Comparison of ENCODE assay signal across 23 cellular contexts in the genomic region with DNA sequence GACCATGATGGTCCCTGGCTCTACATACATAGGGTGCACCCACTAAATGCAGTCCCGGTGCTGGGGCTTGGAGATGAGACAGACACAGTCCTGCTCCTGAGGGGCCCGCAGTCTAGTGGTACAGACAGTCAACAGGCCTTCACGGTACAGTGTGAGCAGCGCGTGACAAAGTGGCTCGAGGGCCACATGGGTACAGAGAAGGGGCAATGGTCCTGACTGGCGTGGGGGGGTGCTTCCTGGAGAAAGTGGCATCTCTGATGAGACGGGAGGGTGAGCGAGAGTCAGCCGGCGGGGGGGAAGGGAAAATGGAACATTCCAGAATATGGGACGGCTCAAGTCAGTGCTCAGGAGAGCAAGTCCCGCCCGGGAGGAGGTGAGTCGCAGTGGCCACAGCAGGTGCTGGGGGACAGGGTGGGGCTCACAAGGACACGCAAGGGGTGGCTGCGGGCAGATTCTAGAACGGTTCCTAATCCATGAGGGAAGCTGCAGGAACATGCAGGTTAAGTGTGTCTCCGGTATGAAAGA.
"Had no signal": no experiment of that assay in that cellular context is flagged by ENCODE, and none has a peak within 500 bp of the region (broad histone marks: within the 10 kb centered on the region; RNA-seq: fewer than 3 reads in every experiment).

No MANE protein-coding gene starts in this region.

- H3K4me3 ChIP-seq: esophagus squamous epithelium, lower lobe of right lung, prostate gland, right atrium auricular region had no signal

- H3K4me1 ChIP-seq: lower lobe of right lung, prostate gland, right atrium auricular region had no signal

- H3K27me3 Mint-ChIP-seq: activated CD4-positive, alpha-beta T cell treated with anti-CD3 and anti-CD28 coated beads for 36 hours; activated T-cell treated with anti-CD3 and anti-CD28 coated beads, Interleukin-2, amount 50 U/mL, for 24 hours; T-cell had no signal

- H3K4me1 Mint-ChIP-seq: activated CD4-positive, alpha-beta T cell treated with anti-CD3 and anti-CD28 coated beads for 36 hours; nephron had no signal

- H3K27me3 ChIP-seq: esophagus squamous epithelium, right atrium auricular region had no signal

- FAIRE-seq: astrocyte, bronchial epithelial cell, islet of Langerhans had no signal

- H3K4me2 ChIP-seq: SK-N-SH had no signal

- H3K9me3 Mint-ChIP-seq: activated T-cell treated with anti-CD3 and anti-CD28 coated beads, Interleukin-2, amount 50 U/mL, for 24 hours; activated T-helper 2 cell treated with anti-CD3 and anti-CD28 coated beads, Interferon-gamma antibody, Interleukin-2, Interleukin-4, amounts not matched to agents 10 μg/mL and 5 μg/mL and 100 μg/mL, durations not matched to agents 14 hours and 24 hours and 36 hours had no signal

- H3K9ac ChIP-seq: SK-N-SH had no signal

- H3K27ac ChIP-seq: esophagus squamous epithelium, lower lobe of right lung, prostate gland, right atrium auricular region had no signal

- H3K4me3 Mint-ChIP-seq: activated CD4-positive, alpha-beta T cell treated with anti-CD3 and anti-CD28 coated beads for 36 hours; activated T-cell treated with anti-CD3 and anti-CD28 coated beads, Interleukin-2, amount 50 U/mL, for 24 hours; nephron; T-cell; WTC11 had no signal

- DNase-seq: activated CD4-positive, alpha-beta T cell treated with anti-CD3 and anti-CD28 coated beads for 36 hours; activated naive CD4-positive, alpha-beta T cell treated with anti-CD3 and anti-CD28 coated beads, Interleukin-2, amount 50 U/mL, for 16 hours; activated T-cell treated with anti-CD3 and anti-CD28 coated beads, Interleukin-2, amount 50 U/mL, for 24 hours; dermis blood vessel endothelial cell; effector memory CD4-positive, alpha-beta T cell; esophagus squamous epithelium; glutamatergic neuron; hippocampal formation; left colon; lower lobe of right lung; midbrain; SK-N-SH; stimulated activated CD4-positive, alpha-beta T cell treated with anti-CD3 and anti-CD28 coated beads, Interleukin-12 subunit alpha, Interleukin-12 subunit beta, amount 100 ng/mL, for 4 hours; stimulated activated CD4-positive, alpha-beta T cell treated with anti-CD3 and anti-CD28 coated beads, Interleukin-1b, Interleukin-23, amount 100 ng/mL, for 48 hours; T-cell had no signal

- ATAC-seq: activated CD4-positive, alpha-beta T cell treated with anti-CD3 and anti-CD28 coated beads for 36 hours; left colon; lower lobe of right lung; T-cell; WTC11 had no signal

- H3K36me3 ChIP-seq: esophagus squamous epithelium, lower lobe of right lung, prostate gland, right atrium auricular region had no signal

- H3K9me3 ChIP-seq: esophagus squamous epithelium, lower lobe of right lung, prostate gland, SK-N-SH had no signal

- H3K27ac Mint-ChIP-seq: activated CD4-positive, alpha-beta T cell treated with anti-CD3 and anti-CD28 coated beads for 36 hours; activated T-cell treated with anti-CD3 and anti-CD28 coated beads, Interleukin-2, amount 50 U/mL, for 24 hours; activated T-helper 2 cell treated with anti-CD3 and anti-CD28 coated beads, Interferon-gamma antibody, Interleukin-2, Interleukin-4, amounts not matched to agents 10 μg/mL and 5 μg/mL and 100 μg/mL, durations not matched to agents 14 hours and 24 hours and 36 hours; nephron; T-cell; WTC11 had no signal
